Comparison of ENCODE assay signal across 16 cellular contexts in genomic region chr3:72829701-72830100, GRCh38. TPM values are rescaled to one million over a fixed set of nuclear protein-coding genes. Genes with fewer than 3 reads are reported as not detected.
DNase-seq lines count a peak whose midpoint lies in the region; ATAC-seq and TF ChIP-seq lines count a peak whose summit lies in the region.
"Had no signal": no experiment of that assay in that cellular context is flagged by ENCODE, and none has a peak within 500 bp of the region (broad histone marks: within the 10 kb centered on the region; RNA-seq: fewer than 3 reads in every experiment).

No MANE protein-coding gene starts in this region.

- H3K36me3 Mint-ChIP-seq in chondrocyte (ENCODE audit: low read depth): peaks cover 8% of the 10 kb centered on the region

- DNase-seq in GM03348 (ENCODE audit: low spot score): peak; percentile 51
- no peak for DNase-seq in chondrocyte (ENCODE audit: low spot score)
- DNase-seq in iris pigment epithelial cell (ENCODE audit: low read depth): peak; percentile 50
- no peak for DNase-seq in left lung
- DNase-seq in COLO668 (lab: John Stamatoyannopoulos, UW; ENCODE audit: unreplicated experiment): no peak
- DNase-seq in NCI-H2107 (lab: John Stamatoyannopoulos, UW): no peak
- no peak for DNase-seq in cortex of kidney (lab: John Stamatoyannopoulos, UW)
- DNase-seq: CD4-positive, alpha-beta T cell; NCI-H1092 treated with DMSO at 0.1 percent for 48 hours; NCI-H2081; NCI-H748 treated with DMSO at 0.1 percent for 48 hours; NK-92 treated with Interleukin-12 subunit alpha and Interleukin-12 subunit beta, amount 100 ng/mL, for 24 hours; Peyer's patch; SW 1271 had no signal

- intact Hi-C loops in left lung (cut with DNase I): loop anchor here in 1 of 2 donors (10.0 kb wide), 1 partner anchor 1095 kb away; no protein-coding TSS in a partner anchor

- peak overlapping the region; percentile 45 for H3K27ac Mint-ChIP-seq in chondrocyte (ENCODE audit: unreplicated experiment)
- H3K27ac Mint-ChIP-seq: CD4-positive, alpha-beta T cell had no signal

- H3K4me1 Mint-ChIP-seq in chondrocyte (ENCODE audit: low read depth): peaks cover 28% of the 10 kb centered on the region

- H3K36me3 ChIP-seq in left lung: peaks cover 0 to 12% of the 10 kb centered on the region in 2 donors

- no peak overlapping the region for H3K4me3 Mint-ChIP-seq in chondrocyte (ENCODE audit: unreplicated experiment)
- H3K4me3 Mint-ChIP-seq: CD4-positive, alpha-beta T cell had no signal

- H3K9me3 Mint-ChIP-seq in chondrocyte (ENCODE audit: low read depth): no peaks in the 10 kb centered on the region
- H3K9me3 Mint-ChIP-seq: CD4-positive, alpha-beta T cell had no signal

- H3K4me1 ChIP-seq in left lung: no peaks in the 10 kb centered on the region
- H3K4me1 ChIP-seq: Peyer's patch had no signal

- H3K9me3 ChIP-seq in left lung: no peaks in the 10 kb centered on the region
- H3K9me3 ChIP-seq: HAP-1, Peyer's patch had no signal

- H3K4me3 ChIP-seq in left lung: no peak overlapping the region
- H3K4me3 ChIP-seq: HAP-1, K562, Peyer's patch had no signal

- no peaks in the 10 kb centered on the region for H3K27me3 ChIP-seq in left lung
- H3K27me3 ChIP-seq: Peyer's patch had no signal

- no peaks in the 10 kb centered on the region for H3K27me3 Mint-ChIP-seq in chondrocyte (ENCODE audit: low read depth)
- H3K27me3 Mint-ChIP-seq: CD4-positive, alpha-beta T cell had no signal

- no peak for TF ChIP-seq CTCF in chondrocyte (IDR thresholded peaks at IDR 0.05)
- no peak for TF ChIP-seq CTCF in left lung (IDR thresholded peaks at IDR 0.05)

- H3K27ac ChIP-seq in left lung: no peak overlapping the region
- H3K27ac ChIP-seq: Peyer's patch had no signal

- no peak for ATAC-seq in left lung
- ATAC-seq: K562 had no signal

RNA-seq across cellular contexts. Expression of gene SHQ1, which starts 18.5 kb away (rescaled TPM):
- total RNA-seq in chondrocyte (14.8 to 27.5 TPM (median 16.5 TPM) in 3 replicates), left lung (10 to 100 TPM; 18.3 to 19.4 TPM)

RNA-seq across cellular contexts. Expression of gene GXYLT2, which starts 58.1 kb away (rescaled TPM):
- total RNA-seq in chondrocyte: 93.0 to 140 TPM (median 99.3 TPM) in 3 replicates
- total RNA-seq in left lung: 10 to 100 TPM; 12.4 to 27.9 TPM

Comparison
In these comparisons a context has a peak if more than half of its experiments do, and no peak if none do; other contexts are left out.
1. DNase-seq: peak in GM03348 (single experiment) and iris pigment epithelial cell (single experiment); none in chondrocyte (single experiment), left lung (0 of 2), COLO668 (single experiment), NCI-H2107 (single experiment) and cortex of kidney (single experiment).